In genomic region chr7:30074422-30075030, GRCh38 we compare ENCODE assay signal across 8 cellular contexts. TPM values are rescaled to one million over a fixed set of nuclear protein-coding genes. Genes with fewer than 3 reads are reported as not detected.
DNase-seq lines count a peak whose midpoint lies in the region; ATAC-seq and TF ChIP-seq lines count a peak whose summit lies in the region.

No MANE protein-coding gene starts in this region.

- intact Hi-C loops in sciatic nerve (cut with DNase I) = no loop called here
- intact Hi-C loops in activated T-helper 2 cell treated with anti-CD3 and anti-CD28 coated beads, Interferon-gamma antibody, Interleukin-2, Interleukin-4, amounts not matched to agents 10 μg/mL and 5 μg/mL and 100 μg/mL, durations not matched to agents 14 hours and 24 hours and 36 hours (cut with micrococcal nuclease) = no loop called here

- no peak for ATAC-seq in naive B cell (ENCODE audit: low read depth in 2 of 2)
- no peak for ATAC-seq in sciatic nerve

- peaks cover 8 to 10% of the 10 kb centered on the region in 2 donors for H3K36me3 Mint-ChIP-seq in naive B cell
- peaks cover 3% of the 10 kb centered on the region for H3K36me3 Mint-ChIP-seq in activated T-helper 2 cell treated with anti-CD3 and anti-CD28 coated beads, Interferon-gamma antibody, Interleukin-2, Interleukin-4, amounts not matched to agents 10 μg/mL and 5 μg/mL and 100 μg/mL, durations not matched to agents 14 hours and 24 hours and 36 hours (ENCODE audit: low read depth)

- H3K27me3 Mint-ChIP-seq in naive B cell = no peaks in the 10 kb centered on the region
- H3K27me3 Mint-ChIP-seq in activated T-helper 2 cell treated with anti-CD3 and anti-CD28 coated beads, Interferon-gamma antibody, Interleukin-2, Interleukin-4, amounts not matched to agents 10 μg/mL and 5 μg/mL and 100 μg/mL, durations not matched to agents 14 hours and 24 hours and 36 hours (ENCODE audit: low read depth) = no peaks in the 10 kb centered on the region

- H3K9me3 Mint-ChIP-seq in naive B cell = no peaks in the 10 kb centered on the region
- no peaks in the 10 kb centered on the region for H3K9me3 Mint-ChIP-seq in activated T-helper 2 cell treated with anti-CD3 and anti-CD28 coated beads, Interferon-gamma antibody, Interleukin-2, Interleukin-4, amounts not matched to agents 10 μg/mL and 5 μg/mL and 100 μg/mL, durations not matched to agents 14 hours and 24 hours and 36 hours

- DNase-seq in A172 (ENCODE audit: low spot score) (peak; percentile 70), GM12864 (ENCODE audit: low read depth) (no peak), NCI-H2171 (lab: John Stamatoyannopoulos, UW) (peak; percentile 30), astrocyte of the spinal cord (ENCODE audit: low read depth, low spot score) (peak; percentile 52), naive B cell (peak; percentile 3), sciatic nerve (ENCODE audit: low spot score) (no peak), activated gamma-delta T cell (lab: John Stamatoyannopoulos, UW) (no peak)
- no peak for DNase-seq in activated T-helper 2 cell treated with anti-CD3 and anti-CD28 coated beads, Interferon-gamma antibody, Interleukin-2, Interleukin-4, amounts not matched to agents 10 μg/mL and 5 μg/mL and 100 μg/mL, durations not matched to agents 14 hours and 24 hours and 36 hours (ENCODE audit: low spot score)

- H3K4me3 Mint-ChIP-seq in naive B cell = no peak overlapping the region
- H3K4me3 Mint-ChIP-seq in activated T-helper 2 cell treated with anti-CD3 and anti-CD28 coated beads, Interferon-gamma antibody, Interleukin-2, Interleukin-4, amounts not matched to agents 10 μg/mL and 5 μg/mL and 100 μg/mL, durations not matched to agents 14 hours and 24 hours and 36 hours (ENCODE audit: low read depth) = no peak overlapping the region

- TF ChIP-seq CTCF in GM12864 (IDR thresholded peaks at IDR 0.05; ENCODE audit: low read depth, low read length, missing control alignments) = peak; percentile 47
- peak; percentile 49 for TF ChIP-seq CTCF in astrocyte of the spinal cord (IDR thresholded peaks at IDR 0.05; ENCODE audit: low read depth, low read length)

- H3K4me3 ChIP-seq in GM12864 (ENCODE audit: low read depth, low read length) = no peak overlapping the region
- H3K4me3 ChIP-seq in astrocyte of the spinal cord (ENCODE audit: low read depth, low read length) = no peak overlapping the region

- no peak overlapping the region for H3K27ac Mint-ChIP-seq in naive B cell
- H3K27ac Mint-ChIP-seq in activated T-helper 2 cell treated with anti-CD3 and anti-CD28 coated beads, Interferon-gamma antibody, Interleukin-2, Interleukin-4, amounts not matched to agents 10 μg/mL and 5 μg/mL and 100 μg/mL, durations not matched to agents 14 hours and 24 hours and 36 hours = no peak overlapping the region

- no peaks in the 10 kb centered on the region for H3K4me1 Mint-ChIP-seq in naive B cell
- H3K4me1 Mint-ChIP-seq in activated T-helper 2 cell treated with anti-CD3 and anti-CD28 coated beads, Interferon-gamma antibody, Interleukin-2, Interleukin-4, amounts not matched to agents 10 μg/mL and 5 μg/mL and 100 μg/mL, durations not matched to agents 14 hours and 24 hours and 36 hours (ENCODE audit: low read depth) = no peaks in the 10 kb centered on the region

- in situ Hi-C loops in astrocyte of the spinal cord (cut with HindIII; ENCODE audit: low sequenced_read_pairs) = no loop called here

RNA-seq across cellular contexts. Expression of gene PLEKHA8, which starts 46.3 kb away (rescaled TPM):
- total RNA-seq in A172 (2014; rRNA removed; shearing (Covaris generic)) = 27.1 and 29.5 TPM in 2 replicates
- 1 to 10 TPM; 1.1 to 4.1 (median 3.1) TPM for polyA plus RNA-seq in naive B cell (ENCODE audit: low read depth in 6 of 6)
- 16.9 TPM for total RNA-seq in sciatic nerve
- total RNA-seq in activated T-helper 2 cell treated with anti-CD3 and anti-CD28 coated beads, Interferon-gamma antibody, Interleukin-2, Interleukin-4, amounts not matched to agents 10 μg/mL and 5 μg/mL and 100 μg/mL, durations not matched to agents 14 hours and 24 hours and 36 hours = 10.9 and 11.9 TPM in 2 replicates

RNA-seq across cellular contexts. Expression of gene FKBP14, which starts 48.0 kb away (rescaled TPM):
- 13.4 and 17.2 TPM in 2 replicates for total RNA-seq in A172 (2014; rRNA removed; shearing (Covaris generic))
- 1 to 10 TPM; 1.5 to 3.3 (median 2.4) TPM for polyA plus RNA-seq in naive B cell (ENCODE audit: low read depth in 6 of 6)
- 15.2 TPM for total RNA-seq in sciatic nerve
- 8.0 and 10.0 TPM in 2 replicates for total RNA-seq in activated T-helper 2 cell treated with anti-CD3 and anti-CD28 coated beads, Interferon-gamma antibody, Interleukin-2, Interleukin-4, amounts not matched to agents 10 μg/mL and 5 μg/mL and 100 μg/mL, durations not matched to agents 14 hours and 24 hours and 36 hours

Comparison
In these comparisons a context has a peak if more than half of its experiments do, and no peak if none do; other contexts are left out.
1. DNase-seq: peak in A172 (single experiment), NCI-H2171 (single experiment), astrocyte of the spinal cord (single experiment) and naive B cell (single experiment); none in GM12864 (single experiment), sciatic nerve (single experiment), activated T-helper 2 cell treated with anti-CD3 and anti-CD28 coated beads, Interferon-gamma antibody, Interleukin-2, Interleukin-4, amounts not matched to agents 10 μg/mL and 5 μg/mL and 100 μg/mL, durations not matched to agents 14 hours and 24 hours and 36 hours (single experiment) and activated gamma-delta T cell (single experiment).